Comparison of ENCODE assay signal across 18 cellular contexts in genomic region chr2:98585386-98585785, GRCh38.
"Had no signal": no experiment of that assay in that cellular context is flagged by ENCODE, and none has a peak within 500 bp of the region (broad histone marks: within the 10 kb centered on the region; RNA-seq: fewer than 3 reads in every experiment).

No MANE protein-coding gene starts in this region.

- H3K27me3 ChIP-seq: dorsolateral prefrontal cortex, foreskin keratinocyte, sigmoid colon, stomach, transverse colon had no signal

- H3K36me3 Mint-ChIP-seq: naive B cell had no signal

- H3K9me3 Mint-ChIP-seq: naive B cell, nephron had no signal

- H3K4me1 Mint-ChIP-seq: nephron had no signal

- H3K4me3 ChIP-seq: dorsolateral prefrontal cortex, sigmoid colon, skin epidermis, stomach, thoracic aorta, transverse colon had no signal

- H3K27ac Mint-ChIP-seq: naive B cell, nephron had no signal

- H3K9me3 ChIP-seq: sigmoid colon, stomach, thoracic aorta, transverse colon had no signal

- H3K36me3 ChIP-seq: transverse colon had no signal

- ATAC-seq: esophagus mucosa, foreskin keratinocyte had no signal

- H3K27ac ChIP-seq: dorsolateral prefrontal cortex, foreskin keratinocyte, sigmoid colon, skin epidermis, stomach, thoracic aorta, transverse colon had no signal

- H3K27me3 Mint-ChIP-seq: naive B cell had no signal

- DNase-seq: cortex of kidney; dorsolateral prefrontal cortex; effector CD8-positive, alpha-beta T cell; foreskin keratinocyte; mesendoderm; naive B cell; posterior cingulate gyrus; sigmoid colon; stimulated activated CD4-positive, alpha-beta T cell treated with anti-CD3 and anti-CD28 coated beads, Interleukin-2, amount 100 ng/mL, for 24 hours; stimulated activated CD4-positive, alpha-beta T cell treated with anti-CD3 and anti-CD28 coated beads, Interleukin-4, amount 100 ng/mL, for 4 hours; stimulated activated naive CD4-positive, alpha-beta T cell; stomach; substantia nigra; transverse colon had no signal

- H3K4me1 ChIP-seq: foreskin keratinocyte, sigmoid colon, stomach had no signal

- H3K4me3 Mint-ChIP-seq: naive B cell, nephron had no signal
